9 cellular contexts compared by ENCODE assay signal in the genomic region with DNA sequence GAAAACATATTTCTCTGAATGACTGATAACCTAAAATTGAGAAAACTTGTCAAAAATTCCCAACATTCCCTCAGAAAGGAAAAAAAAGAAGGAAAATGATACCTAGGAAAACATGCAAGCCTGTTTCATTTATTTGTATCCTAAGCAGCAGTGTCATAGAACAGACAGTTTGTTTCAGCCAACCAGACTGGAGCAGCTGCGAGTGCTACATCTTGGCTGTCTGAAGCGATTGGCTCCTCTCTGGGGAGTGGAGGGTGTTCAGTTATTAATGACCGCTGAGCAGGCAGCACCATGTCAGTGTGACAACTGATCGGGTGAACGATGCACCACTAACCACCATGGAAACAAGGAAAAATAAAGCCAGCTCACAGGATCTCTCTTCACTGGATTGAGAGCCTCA. TPM values are rescaled to one million over a fixed set of nuclear protein-coding genes. Genes with fewer than 3 reads are reported as not detected.
A peak's percentile ranks its signal among the peaks of the same experiment; 100 is the strongest.
DNase-seq lines count a peak whose midpoint lies in the region; ATAC-seq and TF ChIP-seq lines count a peak whose summit lies in the region.
"Had no signal": no experiment of that assay in that cellular context is flagged by ENCODE, and none has a peak within 500 bp of the region (broad histone marks: within the 10 kb centered on the region; RNA-seq: fewer than 3 reads in every experiment).

TSS of gene LRRN3 (plus strand) at position 294 of the 400 bp plus-strand sequence. CDS start 31,646 bp downstream, outside the sequence.

- DNase-seq in T-helper 2 cell treated with Interferon-gamma antibody and Interleukin-4, amounts not matched to agents 5 μg/mL and 100 μg/mL, for 36 hours (ENCODE audit: low spot score), result peak; percentile 53
- DNase-seq in dedifferentiated amniotic fluid mesenchymal stem cell (ENCODE audit: extremely low spot score), result peak; percentile 69
- no peak for DNase-seq in UCSD-AML1 (lab: John Stamatoyannopoulos, UW; ENCODE audit: unreplicated experiment)
- DNase-seq in Karpas-422, result no peak

- no peaks in the 10 kb centered on the region for H3K9me3 ChIP-seq in mononuclear cell (ENCODE audit: low read depth, low read length)
- no peaks in the 10 kb centered on the region for H3K9me3 ChIP-seq in Karpas-422 (ENCODE audit: low read length)

- no peaks in the 10 kb centered on the region for H3K9me2 ChIP-seq in Karpas-422 (replicated peaks; ENCODE audit: insufficient read depth, low read length)

- peak within 1 kb of the TSS; percentile 100 for H3K4me3 Mint-ChIP-seq in T-helper 2 cell treated with Interferon-gamma antibody and Interleukin-4, amounts not matched to agents 5 μg/mL and 100 μg/mL, for 36 hours

- H3K9ac ChIP-seq in KMS-11 (no peak within 1 kb of the TSS), Karpas-422 (ENCODE audit: low read length) (no peak within 1 kb of the TSS)

- H4K20me1 ChIP-seq in KMS-11 (ENCODE audit: insufficient read depth) (no peaks in the 10 kb centered on the region), Karpas-422 (ENCODE audit: insufficient read depth, low read depth, low read length) (no peaks in the 10 kb centered on the region)

- no peaks in the 10 kb centered on the region for H3K27me3 ChIP-seq in KMS-11 (ENCODE audit: insufficient read depth, low read depth)
- no peaks in the 10 kb centered on the region for H3K27me3 ChIP-seq in mononuclear cell (ENCODE audit: insufficient read depth, low read length)
- H3K27me3 ChIP-seq in Karpas-422 (ENCODE audit: low read length), result no peaks in the 10 kb centered on the region

- H3K27ac Mint-ChIP-seq in T-helper 2 cell treated with Interferon-gamma antibody and Interleukin-4, amounts not matched to agents 5 μg/mL and 100 μg/mL, for 36 hours, result peak within 1 kb of the TSS; percentile 95

- H3K27ac ChIP-seq in KMS-11, result peak within 1 kb of the TSS; percentile 46; the same call in 1 of the 2 replicates
- H3K27ac ChIP-seq in temporal lobe (ENCODE audit: low read depth, low read length), result peak within 1 kb of the TSS; percentile 17
- no peak within 1 kb of the TSS for H3K27ac ChIP-seq in Karpas-422 (ENCODE audit: low read length)

- H3K27me3 Mint-ChIP-seq in T-helper 2 cell treated with Interferon-gamma antibody and Interleukin-4, amounts not matched to agents 5 μg/mL and 100 μg/mL, for 36 hours (ENCODE audit: low read depth), result no peaks in the 10 kb centered on the region

- H3K4me3 ChIP-seq in KMS-11 (IDR thresholded peaks at IDR 0.05; ENCODE audit: insufficient read depth, low read depth, low read length) (no peak within 1 kb of the TSS), mononuclear cell (ENCODE audit: low read length) (peak within 1 kb of the TSS; percentile 34), Karpas-422 (ENCODE audit: low read length) (no peak within 1 kb of the TSS)

- H3K36me3 Mint-ChIP-seq in T-helper 2 cell treated with Interferon-gamma antibody and Interleukin-4, amounts not matched to agents 5 μg/mL and 100 μg/mL, for 36 hours (ENCODE audit: low read depth), result peaks cover 48% of the 10 kb centered on the region

- H3K36me3 ChIP-seq in KMS-11 (ENCODE audit: insufficient read depth), result no peaks in the 10 kb centered on the region
- no peaks in the 10 kb centered on the region for H3K36me3 ChIP-seq in Karpas-422 (ENCODE audit: insufficient read depth, low read length)

- H2AFZ ChIP-seq in KMS-11 (ENCODE audit: low read depth), result no peak within 1 kb of the TSS
- no peak within 1 kb of the TSS for H2AFZ ChIP-seq in Karpas-422 (ENCODE audit: low read length)

- peaks cover 38% of the 10 kb centered on the region for H3K4me1 Mint-ChIP-seq in T-helper 2 cell treated with Interferon-gamma antibody and Interleukin-4, amounts not matched to agents 5 μg/mL and 100 μg/mL, for 36 hours (ENCODE audit: low read depth)

- no peak for TF ChIP-seq CTCF in KMS-11 (conservative IDR thresholded peaks at IDR 0.05; ENCODE audit: low read depth, low read length)

- no peak for ATAC-seq in HG02678 (IDR thresholded peaks at IDR 0.05; ENCODE audit: unreplicated experiment)

- H3K79me2 ChIP-seq in KMS-11 (ENCODE audit: insufficient read depth, low read depth) (no peaks in the 10 kb centered on the region), Karpas-422 (ENCODE audit: low read length) (no peaks in the 10 kb centered on the region)

- no peaks in the 10 kb centered on the region for H3K9me3 Mint-ChIP-seq in T-helper 2 cell treated with Interferon-gamma antibody and Interleukin-4, amounts not matched to agents 5 μg/mL and 100 μg/mL, for 36 hours

- H3K4me2 ChIP-seq in KMS-11, result peak within 1 kb of the TSS; percentile 72
- H3K4me2 ChIP-seq in Karpas-422 (ENCODE audit: low read depth, low read length, poor library complexity, severe bottlenecking), result no peak within 1 kb of the TSS

- peaks cover 65% of the 10 kb centered on the region for H3K4me1 ChIP-seq in KMS-11 (ENCODE audit: low read depth, poor library complexity, severe bottlenecking)
- H3K4me1 ChIP-seq in mononuclear cell (ENCODE audit: insufficient read depth, low read length), result no peaks in the 10 kb centered on the region
- no peaks in the 10 kb centered on the region for H3K4me1 ChIP-seq in Karpas-422 (ENCODE audit: low read length)

RNA-seq across cellular contexts. Expression of gene LRRN3, which starts in this region (rescaled TPM):
- 3.8 TPM for total RNA-seq in mononuclear cell
- 87.5 TPM for total RNA-seq in temporal lobe
- total RNA-seq in Karpas-422 (2014; rRNA removed; shearing (Covaris generic); ENCODE audit: low replicate concordance), result not detected in 2 replicates
- total RNA-seq: pulmonary artery endothelial cell had no signal

Comparison
In these comparisons a context has a peak if more than half of its experiments do, and no peak if none do; other contexts are left out.
1. RNA of gene LRRN3 (total RNA-seq): 87.5 TPM in temporal lobe (single experiment); 3.8 TPM in mononuclear cell (single experiment) and not detected in Karpas-422; every median in the first group is over 10 times any median in the second.
2. DNase-seq: peak in T-helper 2 cell treated with Interferon-gamma antibody and Interleukin-4, amounts not matched to agents 5 μg/mL and 100 μg/mL, for 36 hours (single experiment) and dedifferentiated amniotic fluid mesenchymal stem cell (single experiment); none in UCSD-AML1 (single experiment) and Karpas-422 (single experiment).